Comparison of ENCODE assay signal across 25 cellular contexts in the genomic region with DNA sequence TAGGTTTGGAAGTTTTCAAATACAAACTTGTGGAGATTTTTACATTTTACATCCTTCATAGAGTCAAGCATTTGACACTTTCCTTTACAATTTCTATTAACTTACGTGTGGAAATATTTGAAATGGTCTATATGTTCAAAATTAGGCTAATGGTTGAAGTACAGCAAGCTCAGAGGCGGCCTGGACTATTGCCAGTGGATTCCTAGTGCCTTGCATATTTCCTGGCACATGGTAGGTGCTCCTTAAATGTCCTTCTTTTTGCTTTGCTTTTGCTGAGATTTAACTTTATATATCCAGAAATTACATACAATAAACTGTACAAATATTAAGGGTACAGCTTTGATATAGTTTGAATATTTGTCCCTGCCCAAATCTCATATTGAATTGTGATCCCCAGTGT.
"Had no signal": no experiment of that assay in that cellular context is flagged by ENCODE, and none has a peak within 500 bp of the region (broad histone marks: within the 10 kb centered on the region; RNA-seq: fewer than 3 reads in every experiment).

No MANE protein-coding gene starts in this region.

- DNase-seq: activated CD4-positive, alpha-beta T cell treated with anti-CD3 and anti-CD28 coated beads, Interleukin-2, amount 10 ng/mL, durations not matched to agents 7 days and 5 days; activated CD8-positive, alpha-beta memory T cell treated with anti-CD3 and anti-CD28 coated beads for 24 hours; activated CD8-positive, alpha-beta memory T cell treated with anti-CD3 and anti-CD28 coated beads, Interleukin-2, amount 50 U/mL, for 48 hours; activated effector memory CD4-positive, alpha-beta T cell treated with anti-CD3 and anti-CD28 coated beads, Interleukin-2, amount 50 U/mL, for 16 hours; activated T-cell treated with anti-CD3 and anti-CD28 coated beads, Interleukin-2, amount 50 U/mL, for 48 hours; adrenal gland; caudate nucleus; effector CD4-positive, alpha-beta T cell; head of caudate nucleus; kidney; left ventricle myocardium inferior; mammary epithelial cell; midbrain; nephron progenitor cell; nucleus accumbens; retina; spleen; stimulated activated CD4-positive, alpha-beta T cell treated with anti-CD3 and anti-CD28 coated beads, Interleukin-4, amount 100 ng/mL, for 4 hours; T-helper 1 cell; T1000; testis had no signal

- H3K27ac Mint-ChIP-seq: activated CD4-positive, alpha-beta T cell treated with anti-CD3 and anti-CD28 coated beads, Interleukin-2, amount 10 ng/mL, durations not matched to agents 7 days and 5 days; activated naive CD4-positive, alpha-beta T cell treated with anti-CD3 and anti-CD28 coated beads, Interleukin-2, amount 50 U/mL, for 24 hours; nephron progenitor cell; stimulated activated memory B cell treated with anti-CD40 and anti-IgM and Interleukin-4, amounts not matched to agents 10 μg/mL and 1 μg/mL and 100 μg/mL, for 72 hours; type B pancreatic cell had no signal

- H3K9me3 Mint-ChIP-seq: type B pancreatic cell had no signal

- H3K4me3 ChIP-seq: adrenal gland, coronary artery, left ventricle myocardium inferior, spleen, testis had no signal

- H3K27me3 ChIP-seq: adrenal gland, spleen, testis had no signal

- H3K36me3 Mint-ChIP-seq: activated naive CD4-positive, alpha-beta T cell treated with anti-CD3 and anti-CD28 coated beads, Interleukin-2, amount 50 U/mL, for 24 hours had no signal

- H3K27me3 Mint-ChIP-seq: stimulated activated memory B cell treated with anti-CD40 and anti-IgM and Interleukin-4, amounts not matched to agents 10 μg/mL and 1 μg/mL and 100 μg/mL, for 72 hours; type B pancreatic cell had no signal

- H3K4me3 Mint-ChIP-seq: activated CD4-positive, alpha-beta T cell treated with anti-CD3 and anti-CD28 coated beads, Interleukin-2, amount 10 ng/mL, durations not matched to agents 7 days and 5 days; activated naive CD4-positive, alpha-beta T cell treated with anti-CD3 and anti-CD28 coated beads, Interleukin-2, amount 50 U/mL, for 24 hours; nephron progenitor cell; stimulated activated memory B cell treated with anti-CD40 and anti-IgM and Interleukin-4, amounts not matched to agents 10 μg/mL and 1 μg/mL and 100 μg/mL, for 72 hours; type B pancreatic cell had no signal

- H3K4me1 ChIP-seq: adrenal gland, left ventricle myocardium inferior, testis had no signal

- H3K9me3 ChIP-seq: adrenal gland, testis had no signal

- H3K36me3 ChIP-seq: adrenal gland, left ventricle myocardium inferior, spleen had no signal

- ATAC-seq: stimulated activated memory B cell treated with anti-CD40 and anti-IgM and Interleukin-4, amounts not matched to agents 10 μg/mL and 1 μg/mL and 100 μg/mL, for 72 hours had no signal
